ENCODE assay signal across 9 cellular contexts in genomic region chr19:12802267-12803106, GRCh38. TPM values are rescaled to one million over a fixed set of nuclear protein-coding genes. Genes with fewer than 3 reads are reported as not detected.
DNase-seq lines count a peak whose midpoint lies in the region; ATAC-seq and TF ChIP-seq lines count a peak whose summit lies in the region.
"Had no signal": no experiment of that assay in that cellular context is flagged by ENCODE, and none has a peak within 500 bp of the region (broad histone marks: within the 10 kb centered on the region; RNA-seq: fewer than 3 reads in every experiment).

No MANE protein-coding gene starts in this region.

- no peak for TF ChIP-seq POLR2A in HCT116 (IDR thresholded peaks at IDR 0.05; ENCODE audit: borderline replicate concordance, extremely low read depth, insufficient read depth, insufficient read length)

- H3K9me2 ChIP-seq in HCT116 (ENCODE audit: insufficient read depth) = no peaks in the 10 kb centered on the region

- ATAC-seq in HCT116 (no peak), left ventricle myocardium superior (peak; percentile 7)
- ATAC-seq in activated CD8-positive, alpha-beta T cell treated with anti-CD3 and anti-CD28 coated beads for 36 hours = no peak
- no peak for ATAC-seq in activated CD4-positive, CD25-positive, alpha-beta regulatory T cell treated with anti-CD3 and anti-CD28 coated beads, Interleukin-2, amount 50 U/mL, for 24 hours

- peaks cover 20 to 42% of the 10 kb centered on the region in 2 experiments; a peak in 3 of 4 replicates for H3K4me1 ChIP-seq in HCT116 (ENCODE audit: control insufficient read depth in 1 of 2, insufficient read depth in 2 of 2, low read length in 2 of 2)
- H3K4me1 ChIP-seq in smooth muscle cell (ENCODE audit: low read depth) = peaks cover 14% of the 10 kb centered on the region

- peaks cover 26% of the 10 kb centered on the region for H3K4me1 Mint-ChIP-seq in activated CD8-positive, alpha-beta T cell treated with anti-CD3 and anti-CD28 coated beads for 36 hours (ENCODE audit: low read depth)

- H3K4me3 ChIP-seq in HCT116 (replicated peaks in 1 of 2; ENCODE audit: low read depth in 1 of 2, low read length in 2 of 2) (peak overlapping the region; percentile 93 to 97), smooth muscle cell (peak overlapping the region; percentile 88)

- H3K36me3 Mint-ChIP-seq in activated CD8-positive, alpha-beta T cell treated with anti-CD3 and anti-CD28 coated beads for 36 hours (ENCODE audit: low read depth) = peaks cover 25% of the 10 kb centered on the region

- peak overlapping the region; percentile 61 for H2AFZ ChIP-seq in HCT116 (ENCODE audit: low read depth, low read length, poor library complexity, severe bottlenecking)
- peak overlapping the region; percentile 66 for H2AFZ ChIP-seq in smooth muscle cell (ENCODE audit: low read depth)

- H3K9ac ChIP-seq in HCT116 (ENCODE audit: low read length) (peak overlapping the region; percentile 94), smooth muscle cell (ENCODE audit: low read depth) (no peak overlapping the region)

- H3K27ac Mint-ChIP-seq in activated CD8-positive, alpha-beta T cell treated with anti-CD3 and anti-CD28 coated beads for 36 hours = peak overlapping the region; percentile 63

- RAD21 ChIA-PET in HCT116 (lab: Charles Lee; ENCODE audit: low non-redundant PET in 1 of 2, low total read pairs in 2 of 2, uncharacterized antibody in 2 of 2, unreplicated experiment in 2 of 2) = no interaction called here

- H3K36me3 ChIP-seq in HCT116 (ENCODE audit: control insufficient read depth in 1 of 2, insufficient read depth in 2 of 2, low read length in 2 of 2) (peaks cover 4 to 19% of the 10 kb centered on the region in 2 experiments; a peak in 3 of 4 replicates), smooth muscle cell (ENCODE audit: low read depth) (no peaks in the 10 kb centered on the region)

- H3K27ac ChIP-seq in HCT116 (ENCODE audit: low read depth, low read length) (peak overlapping the region; percentile 86), smooth muscle cell (ENCODE audit: low read depth) (no peak overlapping the region)

- peak overlapping the region; percentile 90 for H3K4me3 Mint-ChIP-seq in activated CD8-positive, alpha-beta T cell treated with anti-CD3 and anti-CD28 coated beads for 36 hours

- H3K79me2 ChIP-seq in HCT116 (ENCODE audit: insufficient read depth, low read length) = peaks cover 35% of the 10 kb centered on the region
- H3K79me2 ChIP-seq in smooth muscle cell (ENCODE audit: low read depth) = peaks cover 5% of the 10 kb centered on the region

- DNase-seq in HCT116 (ENCODE audit: low read depth, low spot score) (no peak), left ventricle myocardium superior (no peak), smooth muscle cell (lab: John Stamatoyannopoulos, UW; ENCODE audit: unreplicated experiment) (no peak), SW480 (ENCODE audit: low spot score) (no peak), hippocampal formation (lab: John Stamatoyannopoulos, UW) (no peak)
- no peak for DNase-seq in activated CD8-positive, alpha-beta T cell treated with anti-CD3 and anti-CD28 coated beads for 36 hours
- no peak for DNase-seq in activated CD4-positive, alpha-beta T cell treated with anti-CD3 and anti-CD28 coated beads for 48 hours

- TF ChIP-seq RAD21 in HCT116 (IDR thresholded peaks at IDR 0.05; ENCODE audit: low read depth) = no peak

- TF ChIP-seq CTCF in HCT116 (IDR thresholded peaks at IDR 0.05 in 2 of 3, conservative IDR thresholded peaks at IDR 0.05 in 1 of 3; ENCODE audit: borderline replicate concordance in 1 of 3, insufficient read depth in 1 of 3, low read depth in 2 of 3, low read length in 2 of 3) (no peak), smooth muscle cell (IDR thresholded peaks at IDR 0.05; ENCODE audit: borderline replicate concordance, insufficient read depth, poor library complexity, severe bottlenecking) (no peak)
- no peak for TF ChIP-seq CTCF in activated CD8-positive, alpha-beta T cell treated with anti-CD3 and anti-CD28 coated beads for 36 hours (IDR thresholded peaks at IDR 0.05)

- POLR2A ChIA-PET in HCT116 (lab: Charles Lee) = interaction anchor here (0.7 to 2.3 kb wide), 4 partner anchors 10 to 121 kb away, joined by 3 to 19 read pairs (median 4); partner anchors contain the start of genes JUNB and RTBDN
- POLR2A ChIA-PET in activated CD8-positive, alpha-beta T cell treated with anti-CD3 and anti-CD28 coated beads for 36 hours (lab: Charles Lee) = interaction anchor here (0.6 to 2.8 kb wide), 13 partner anchors 9 to 137 kb away, joined by 3 to 10 read pairs (median 4); partner anchors contain the start of genes FBXW9, GET3 and JUNB

- BruUV-seq in HCT116 (replicated peaks; lab: Mats Ljungman, UMichigan) = no TSS peak

- peaks cover 2% of the 10 kb centered on the region for H3K27me3 Mint-ChIP-seq in activated CD8-positive, alpha-beta T cell treated with anti-CD3 and anti-CD28 coated beads for 36 hours

- CTCF ChIA-PET in HCT116 (lab: Charles Lee) = interaction anchor here (1.6 kb wide), 1 partner anchor 42 kb away, joined by 4 read pairs; no protein-coding TSS in a partner anchor
- CTCF ChIA-PET in activated CD8-positive, alpha-beta T cell treated with anti-CD3 and anti-CD28 coated beads for 36 hours (lab: Charles Lee) = interaction anchor here (0.6 to 14.2 kb wide), 8 partner anchors 10 to 163 kb away, joined by 3 to 480 read pairs (median 4); no protein-coding TSS in a partner anchor

- H3K4me2 ChIP-seq in HCT116 (ENCODE audit: low read length) = peak overlapping the region; percentile 100
- H3K4me2 ChIP-seq in smooth muscle cell = peak overlapping the region; percentile 100

- no peaks in the 10 kb centered on the region for H3K9me3 Mint-ChIP-seq in activated CD8-positive, alpha-beta T cell treated with anti-CD3 and anti-CD28 coated beads for 36 hours

- no peaks in the 10 kb centered on the region for H3K27me3 ChIP-seq in HCT116 (ENCODE audit: insufficient read depth, low read length)
- H3K27me3 ChIP-seq in smooth muscle cell (ENCODE audit: low read depth) = no peaks in the 10 kb centered on the region

- H3K9me3 ChIP-seq in HCT116 (ENCODE audit: control insufficient read depth in 1 of 2, insufficient read depth in 1 of 2, low read depth in 1 of 2, low read length in 2 of 2) (no peaks in the 10 kb centered on the region), smooth muscle cell (replicated peaks; ENCODE audit: low read depth) (no peaks in the 10 kb centered on the region)

- H3F3A ChIP-seq in smooth muscle cell (ENCODE audit: low read depth) = peaks cover 2% of the 10 kb centered on the region

- no peaks in the 10 kb centered on the region for H4K20me1 ChIP-seq in HCT116 (ENCODE audit: insufficient read depth)
- peaks cover 6% of the 10 kb centered on the region for H4K20me1 ChIP-seq in smooth muscle cell (ENCODE audit: low read depth)

- WGBS in smooth muscle cell (ENCODE audit: low lambda C conversion rate) = 57% methylated on average over 22 of the region's 22 CpGs

- intact Hi-C loops in HCT116 (cut with micrococcal nuclease) = loop anchor here (5.0 kb wide), 1 partner anchor 35 kb away; the partner anchor contains the start of gene MAST1
- intact Hi-C loops in activated CD8-positive, alpha-beta T cell treated with anti-CD3 and anti-CD28 coated beads for 36 hours (cut with micrococcal nuclease) = no loop called here
- intact Hi-C loops in left ventricle myocardium superior (cut with micrococcal nuclease) = no loop called here

TF ChIP-seq in HCT116, 20 proteins besides CTCF, POLR2A, EP300 and RAD21 (continues in another document):
- TF ChIP-seq SRF (IDR thresholded peaks at IDR 0.05; ENCODE audit: low read depth) = no peak
- no peak for TF ChIP-seq SIN3A (IDR thresholded peaks at IDR 0.05; ENCODE audit: low read depth)
- no peak for TF ChIP-seq EGR1 (IDR thresholded peaks at IDR 0.05; ENCODE audit: low read depth)

RNA-seq across cellular contexts. Expression of gene THSD8, which starts 0.6 kb away (rescaled TPM):
- total RNA-seq in HCT116 (2021; ENCODE audit: unreplicated experiment) (33.3 TPM), left ventricle myocardium superior (2.2 TPM), smooth muscle cell (not detected in 2 replicates)
- polyA plus RNA-seq in HCT116 (2012) = 22.1 and 29.4 TPM in 2 replicates
- 10 to 100 TPM; 31.1 to 36.2 TPM for total RNA-seq in activated CD8-positive, alpha-beta T cell treated with anti-CD3 and anti-CD28 coated beads for 36 hours
- polyA plus RNA-seq in smooth muscle cell = 8.0 and 10.1 TPM in 2 replicates
- total RNA-seq: NCI-H460 had no signal

RNA-seq across cellular contexts. Expression of gene PRDX2, which starts 0.9 kb away (rescaled TPM):
- total RNA-seq in HCT116 (2021; ENCODE audit: unreplicated experiment) (387 TPM), left ventricle myocardium superior (750 TPM), smooth muscle cell (351 and 400 TPM in 2 replicates)
- polyA plus RNA-seq in HCT116 (2012) = 529 and 594 TPM in 2 replicates
- total RNA-seq in activated CD8-positive, alpha-beta T cell treated with anti-CD3 and anti-CD28 coated beads for 36 hours = 100 to 1,000 TPM; 251 to 262 TPM
- polyA plus RNA-seq in smooth muscle cell = 371 and 391 TPM in 2 replicates

RNA-seq across cellular contexts. Expression of gene RNASEH2A, which starts 3.9 kb away (rescaled TPM):
- 54.5 TPM for total RNA-seq in HCT116 (2021; ENCODE audit: unreplicated experiment)
- polyA plus RNA-seq in HCT116 (2012) = 71.2 and 79.4 TPM in 2 replicates
- 10 to 100 TPM; 40.3 to 44.1 TPM for total RNA-seq in activated CD8-positive, alpha-beta T cell treated with anti-CD3 and anti-CD28 coated beads for 36 hours
- 4.5 TPM for total RNA-seq in left ventricle myocardium superior
- 8.7 and 15.7 TPM in 2 replicates for total RNA-seq in smooth muscle cell
- 34.8 and 34.9 TPM in 2 replicates for polyA plus RNA-seq in smooth muscle cell

RNA-seq across cellular contexts. Expression of gene JUNB, which starts 11.2 kb away (rescaled TPM):
- total RNA-seq in HCT116 (2021; ENCODE audit: unreplicated experiment) (194 TPM), left ventricle myocardium superior (24.2 TPM), smooth muscle cell (687 and 756 TPM in 2 replicates)
- polyA plus RNA-seq in HCT116 (2012) = 215 and 264 TPM in 2 replicates
- total RNA-seq in activated CD8-positive, alpha-beta T cell treated with anti-CD3 and anti-CD28 coated beads for 36 hours = 100 to 1,000 TPM; 292 to 299 TPM
- polyA plus RNA-seq in smooth muscle cell = 1,281 and 1,575 TPM in 2 replicates

RNA-seq across cellular contexts. Expression of gene HOOK2, which starts 27.1 kb away (rescaled TPM):
- total RNA-seq in HCT116 (2021; ENCODE audit: unreplicated experiment) = 96.3 TPM
- polyA plus RNA-seq in HCT116 (2012) = 89.0 and 96.2 TPM in 2 replicates
- total RNA-seq in activated CD8-positive, alpha-beta T cell treated with anti-CD3 and anti-CD28 coated beads for 36 hours = 10 to 100 TPM; 17.3 to 18.4 TPM
- total RNA-seq in left ventricle myocardium superior = 44.9 TPM
- total RNA-seq in smooth muscle cell = 16.7 and 20.5 TPM in 2 replicates
- 14.6 and 48.3 TPM in 2 replicates for polyA plus RNA-seq in smooth muscle cell

Comparison
In these comparisons a context has a peak if more than half of its experiments do, and no peak if none do; other contexts are left out.
1. RNA of gene THSD8, which starts 0.6 kb away (total RNA-seq): 31.1 to 36.2 TPM in activated CD8-positive, alpha-beta T cell treated with anti-CD3 and anti-CD28 coated beads for 36 hours and 33.3 TPM in HCT116 (single experiment); 2.2 TPM in left ventricle myocardium superior (single experiment) and not detected in smooth muscle cell; every median in the first group is over 10 times any median in the second.